1 cellular context compared by ENCODE assay signal in the genomic region with DNA sequence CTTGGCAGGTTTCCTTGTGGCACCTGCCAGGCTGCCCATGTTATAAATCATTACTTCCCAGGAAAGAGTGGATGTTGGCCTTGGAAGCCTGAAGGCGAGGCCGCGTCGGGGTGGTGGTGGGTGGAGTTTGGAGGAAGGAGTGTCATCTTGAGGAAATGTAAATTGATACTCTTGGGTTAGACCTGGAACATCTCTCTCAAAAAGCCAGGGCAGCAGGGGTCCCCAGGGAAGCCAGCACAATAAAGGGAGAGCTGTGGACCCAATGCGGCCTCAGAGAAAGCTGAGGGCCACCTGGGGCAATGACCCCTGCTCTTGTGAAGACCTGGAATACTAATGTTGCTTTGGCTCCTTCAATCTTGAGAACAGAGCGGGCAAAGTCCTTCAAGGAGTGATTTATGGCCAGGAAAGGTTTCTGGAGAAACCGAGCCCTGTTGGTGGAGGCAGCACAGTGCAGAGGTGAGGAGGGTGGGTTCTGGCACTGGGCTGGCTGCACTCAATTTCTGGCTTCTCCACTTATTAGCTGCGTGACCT.
TF ChIP-seq lines count a peak whose summit lies in the region.

No MANE protein-coding gene starts in this region.

TF ChIP-seq in IMR-90, 13 proteins besides CTCF, POLR2A, EP300 and RAD21 (continued from another document):
- TF ChIP-seq, protein P1, sequence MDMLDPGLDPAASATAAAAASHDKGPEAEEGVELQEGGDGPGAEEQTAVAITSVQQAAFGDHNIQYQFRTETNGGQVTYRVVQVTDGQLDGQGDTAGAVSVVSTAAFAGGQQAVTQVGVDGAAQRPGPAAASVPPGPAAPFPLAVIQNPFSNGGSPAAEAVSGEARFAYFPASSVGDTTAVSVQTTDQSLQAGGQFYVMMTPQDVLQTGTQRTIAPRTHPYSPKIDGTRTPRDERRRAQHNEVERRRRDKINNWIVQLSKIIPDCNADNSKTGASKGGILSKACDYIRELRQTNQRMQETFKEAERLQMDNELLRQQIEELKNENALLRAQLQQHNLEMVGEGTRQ (IDR thresholded peaks at IDR 0.05; ENCODE audit: low read depth, low read length): no peak
- no peak for TF ChIP-seq MAFK (IDR thresholded peaks at IDR 0.05; ENCODE audit: low read depth, low read length)
- TF ChIP-seq BHLHE40 (IDR thresholded peaks at IDR 0.05; ENCODE audit: low read depth, low read length): no peak
- TF ChIP-seq FOS (IDR thresholded peaks at IDR 0.05; ENCODE audit: low read depth, low read length): no peak
- TF ChIP-seq CHD1 (IDR thresholded peaks at IDR 0.05; ENCODE audit: low read depth, low read length): no peak
- no peak for TF ChIP-seq CEBPB (IDR thresholded peaks at IDR 0.05; ENCODE audit: low read depth, low read length)
- TF ChIP-seq, protein P2, sequence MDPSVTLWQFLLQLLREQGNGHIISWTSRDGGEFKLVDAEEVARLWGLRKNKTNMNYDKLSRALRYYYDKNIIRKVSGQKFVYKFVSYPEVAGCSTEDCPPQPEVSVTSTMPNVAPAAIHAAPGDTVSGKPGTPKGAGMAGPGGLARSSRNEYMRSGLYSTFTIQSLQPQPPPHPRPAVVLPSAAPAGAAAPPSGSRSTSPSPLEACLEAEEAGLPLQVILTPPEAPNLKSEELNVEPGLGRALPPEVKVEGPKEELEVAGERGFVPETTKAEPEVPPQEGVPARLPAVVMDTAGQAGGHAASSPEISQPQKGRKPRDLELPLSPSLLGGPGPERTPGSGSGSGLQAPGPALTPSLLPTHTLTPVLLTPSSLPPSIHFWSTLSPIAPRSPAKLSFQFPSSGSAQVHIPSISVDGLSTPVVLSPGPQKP (IDR thresholded peaks at IDR 0.05; ENCODE audit: borderline replicate concordance, low read depth, low read length): no peak
- no peak for TF ChIP-seq MXI1 (IDR thresholded peaks at IDR 0.05; ENCODE audit: borderline replicate concordance, low read depth, low read length)
- no peak for TF ChIP-seq RCOR1 (IDR thresholded peaks at IDR 0.05; ENCODE audit: insufficient replicate concordance, low read length)
